ENCODE assay signal across 15 cellular contexts in the genomic region with DNA sequence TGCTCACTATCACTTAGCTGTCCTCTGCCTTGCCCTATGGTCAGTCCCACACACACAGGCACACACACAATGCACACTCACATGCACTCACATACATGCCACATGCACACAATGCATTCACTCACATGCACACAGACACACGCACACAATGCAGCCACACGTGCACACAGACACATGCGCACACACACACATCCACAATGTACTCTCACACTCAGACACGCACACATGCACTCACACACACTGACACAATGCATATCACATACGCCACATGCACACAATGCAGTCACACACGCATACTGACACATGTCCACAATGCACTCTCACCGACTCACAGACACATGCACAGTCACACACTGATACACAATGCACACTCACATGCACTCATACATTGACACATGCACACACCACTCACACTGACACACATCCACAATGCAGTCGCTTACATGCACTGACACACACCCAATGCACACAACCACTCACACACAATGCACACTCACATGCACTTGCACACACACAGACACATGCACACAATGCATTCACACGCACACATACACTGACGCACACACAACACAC.
DNase-seq lines count a peak whose midpoint lies in the region; ATAC-seq, FAIRE-seq and TF ChIP-seq lines count a peak whose summit lies in the region.
"Had no signal": no experiment of that assay in that cellular context is flagged by ENCODE, and none has a peak within 500 bp of the region (broad histone marks: within the 10 kb centered on the region; RNA-seq: fewer than 3 reads in every experiment).

No MANE protein-coding gene starts in this region.

- H3K36me3 Mint-ChIP-seq in neural progenitor cell = no peaks in the 10 kb centered on the region
- H3K36me3 Mint-ChIP-seq in chondrocyte (ENCODE audit: low read depth) = no peaks in the 10 kb centered on the region
- H3K36me3 Mint-ChIP-seq: CD8-positive, alpha-beta memory T cell had no signal

- H3K27me3 Mint-ChIP-seq in neural progenitor cell (ENCODE audit: insufficient read depth, low read depth) = peaks cover 2% of the 10 kb centered on the region
- H3K27me3 Mint-ChIP-seq in chondrocyte (ENCODE audit: low read depth) = peaks cover 43% of the 10 kb centered on the region

- no peaks in the 10 kb centered on the region for H3K9me3 Mint-ChIP-seq in neural progenitor cell
- no peaks in the 10 kb centered on the region for H3K9me3 Mint-ChIP-seq in chondrocyte (ENCODE audit: low read depth)
- H3K9me3 Mint-ChIP-seq: CD8-positive, alpha-beta memory T cell had no signal

- peak overlapping the region; percentile 15 for H3K4me3 Mint-ChIP-seq in neural progenitor cell
- no peak overlapping the region for H3K4me3 Mint-ChIP-seq in chondrocyte (ENCODE audit: unreplicated experiment)
- H3K4me3 Mint-ChIP-seq: CD8-positive, alpha-beta memory T cell had no signal

- no peaks in the 10 kb centered on the region for H3F3A ChIP-seq in neural progenitor cell (ENCODE audit: low read depth)

- TF ChIP-seq POLR2A in heart left ventricle (IDR thresholded peaks at IDR 0.05) = no peak
- no peak for TF ChIP-seq POLR2A in GM12878 (IDR thresholded peaks at IDR 0.05; ENCODE audit: low read depth, low read length)
- TF ChIP-seq POLR2A in thyroid gland (IDR thresholded peaks at IDR 0.05) = no peak

- no peak overlapping the region for H3K4me2 ChIP-seq in GM12878 (ENCODE audit: control insufficient read depth, insufficient read depth)
- H3K4me2 ChIP-seq in neural progenitor cell = no peak overlapping the region

- no peaks in the 10 kb centered on the region for H3K9me3 ChIP-seq in heart left ventricle
- H3K9me3 ChIP-seq in GM12878 (replicated peaks; ENCODE audit: control insufficient read depth, insufficient read depth, low read length) = no peaks in the 10 kb centered on the region
- H3K9me3 ChIP-seq in neural progenitor cell (ENCODE audit: low read depth) = no peaks in the 10 kb centered on the region
- no peaks in the 10 kb centered on the region for H3K9me3 ChIP-seq in thyroid gland

- H3K36me3 ChIP-seq in heart left ventricle (no peaks in the 10 kb centered on the region), GM12878 (ENCODE audit: control insufficient read depth in 2 of 2, insufficient read depth in 2 of 2, low read length in 1 of 2) (no peaks in the 10 kb centered on the region), neural progenitor cell (no peaks in the 10 kb centered on the region), thyroid gland (no peaks in the 10 kb centered on the region)

- no peak overlapping the region for H3K9ac ChIP-seq in GM12878 (ENCODE audit: control insufficient read depth, insufficient read depth, low read length)
- H3K9ac ChIP-seq in neural progenitor cell = no peak overlapping the region

- H3K4me1 Mint-ChIP-seq in neural progenitor cell (peaks cover 4% of the 10 kb centered on the region), chondrocyte (ENCODE audit: low read depth) (no peaks in the 10 kb centered on the region)
- H3K4me1 Mint-ChIP-seq: CD8-positive, alpha-beta memory T cell had no signal

- SMC1A ChIA-PET in GM12878 (lab: Charles Lee; ENCODE audit: uncharacterized antibody, unreplicated experiment) = no interaction called here

- H3K27ac Mint-ChIP-seq in neural progenitor cell (no peak overlapping the region), chondrocyte (ENCODE audit: unreplicated experiment) (no peak overlapping the region)

- TF ChIP-seq EP300 in GM12878 (IDR thresholded peaks at IDR 0.05; ENCODE audit: borderline replicate concordance in 1 of 2, control insufficient read depth in 1 of 2, low read depth in 2 of 2, low read length in 2 of 2) = no peak

- no peak for TF ChIP-seq RAD21 in GM12878 (IDR thresholded peaks at IDR 0.05; ENCODE audit: insufficient read depth, low read depth, low read length)

- CTCF ChIA-PET in GM12878 (lab: Yijun Ruan, JAX) = no interaction called here

- in situ Hi-C loops in GM12878 (cut with MboI) = no loop called here

- POLR2A ChIA-PET in GM12878 (lab: Charles Lee) = no interaction called here

- H3K4me1 ChIP-seq in heart left ventricle (no peaks in the 10 kb centered on the region), GM12878 (ENCODE audit: control insufficient read depth, insufficient read depth, low read length) (no peaks in the 10 kb centered on the region), neural progenitor cell (peaks cover 7% of the 10 kb centered on the region), thyroid gland (no peaks in the 10 kb centered on the region)

- H3K79me2 ChIP-seq in GM12878 (ENCODE audit: control insufficient read depth, insufficient read depth, low read length) (no peaks in the 10 kb centered on the region), neural progenitor cell (ENCODE audit: low read depth) (no peaks in the 10 kb centered on the region)

- TF ChIP-seq CTCF in heart left ventricle (IDR thresholded peaks at IDR 0.05) = no peak
- no peak for TF ChIP-seq CTCF in GM12878 (IDR thresholded peaks at IDR 0.05 in 2 of 3, conservative IDR thresholded peaks at IDR 0.05 in 1 of 3; ENCODE audit: control insufficient read depth in 2 of 3, extremely low read depth in 1 of 3, insufficient read depth in 1 of 3, low read depth in 3 of 3, low read length in 3 of 3)
- TF ChIP-seq CTCF in neural progenitor cell (IDR thresholded peaks at IDR 0.05) = no peak
- TF ChIP-seq CTCF in thyroid gland (IDR thresholded peaks at IDR 0.05) = no peak
- no peak for TF ChIP-seq CTCF in chondrocyte (IDR thresholded peaks at IDR 0.05)

- intact Hi-C loops in Right ventricle myocardium inferior (cut with DNase I) = no loop called here
- intact Hi-C loops in heart left ventricle (cut with DNase I) = no loop called here
- intact Hi-C loops in GM12878 (cut with micrococcal nuclease; ENCODE audit: unreplicated experiment) = no loop called here
- intact Hi-C loops in thyroid gland (cut with DNase I) = no loop called here

- 85 to 94% (median 88%) methylated on average over 9 to 10 of the region's 10 CpGs for WGBS in heart left ventricle, 4 donors
- WGBS in GM12878 (ENCODE audit: insufficient coverage, insufficient replicate concordance, low lambda C conversion rate, missing lambda C conversion rate) = 49% methylated on average over 10 of the region's 10 CpGs
- WGBS in thyroid gland, 2 donors = 94 to 98% methylated on average over 9 to 10 of the region's 10 CpGs

- H3K4me3 ChIP-seq in heart left ventricle (no peak overlapping the region), GM12878 (no peak overlapping the region), neural progenitor cell (no peak overlapping the region), thyroid gland (replicated peaks in 1 of 3) (no peak overlapping the region)

- H3K27me3 ChIP-seq in heart left ventricle (peaks cover 0 to 32% (median 4%) of the 10 kb centered on the region in 9 donors), GM12878 (replicated peaks in 1 of 2; ENCODE audit: control insufficient read depth in 2 of 2, insufficient read depth in 2 of 2, low read length in 1 of 2) (peaks cover 0 to 5% of the 10 kb centered on the region in 2 experiments; a peak in 3 of 4 replicates), neural progenitor cell (no peaks in the 10 kb centered on the region), thyroid gland (no peaks in the 10 kb centered on the region)

- H2AFZ ChIP-seq in GM12878 (ENCODE audit: control insufficient read depth, low read depth, low read length) = no peak overlapping the region
- no peak overlapping the region for H2AFZ ChIP-seq in neural progenitor cell (replicated peaks)

- BruUV-seq in GM12878 (replicated peaks; lab: Mats Ljungman, UMichigan) = no TSS peak

- RAD21 ChIA-PET in GM12878 (lab: Charles Lee; ENCODE audit: unreplicated experiment) = no interaction called here

- no peak overlapping the region for H3K27ac ChIP-seq in heart left ventricle
- no peak overlapping the region for H3K27ac ChIP-seq in GM12878 (ENCODE audit: control insufficient read depth, insufficient read depth)
- no peak overlapping the region for H3K27ac ChIP-seq in neural progenitor cell
- H3K27ac ChIP-seq in thyroid gland = no peak overlapping the region
- H3K27ac ChIP-seq: 22Rv1, HL-60 had no signal

- ATAC-seq in Right ventricle myocardium inferior (no peak), heart left ventricle (no peak), GM12878 (no peak)

- peak; percentile 20 for DNase-seq in Right ventricle myocardium inferior (ENCODE audit: missing footprints)
- no peak for DNase-seq in heart left ventricle
- DNase-seq in GM12878 (ENCODE audit: low read depth, low spot score) = no peak
- no peak for DNase-seq in neural progenitor cell (ENCODE audit: low spot score)
- DNase-seq in thyroid gland = no peak
- DNase-seq in NCI-H1048 (lab: John Stamatoyannopoulos, UW) = no peak
- no peak for DNase-seq in chondrocyte (ENCODE audit: low spot score)
- DNase-seq: CD8-positive, alpha-beta memory T cell; DMS53; HCEC 1CT; IMR-90; KBM-7 had no signal

- H4K20me1 ChIP-seq in GM12878 (ENCODE audit: control insufficient read depth, insufficient read depth) (no peaks in the 10 kb centered on the region), neural progenitor cell (ENCODE audit: low read depth) (no peaks in the 10 kb centered on the region)

- FAIRE-seq in GM12878 (lab: Jason Lieb, UNC) = no peak
- FAIRE-seq: GM12892 had no signal

TF ChIP-seq in GM12878, 131 proteins besides CTCF, POLR2A, EP300 and RAD21 (continues in another document):
- TF ChIP-seq NFYA (IDR thresholded peaks at IDR 0.05; ENCODE audit: borderline replicate concordance, low read depth, low read length) (no peak), PAX8 (IDR thresholded peaks at IDR 0.05) (no peak), ZBTB4 (CRISPR knock-in tag; IDR thresholded peaks at IDR 0.05) (no peak)
